ENCODE assay signal across 1 cellular context in the genomic region with DNA sequence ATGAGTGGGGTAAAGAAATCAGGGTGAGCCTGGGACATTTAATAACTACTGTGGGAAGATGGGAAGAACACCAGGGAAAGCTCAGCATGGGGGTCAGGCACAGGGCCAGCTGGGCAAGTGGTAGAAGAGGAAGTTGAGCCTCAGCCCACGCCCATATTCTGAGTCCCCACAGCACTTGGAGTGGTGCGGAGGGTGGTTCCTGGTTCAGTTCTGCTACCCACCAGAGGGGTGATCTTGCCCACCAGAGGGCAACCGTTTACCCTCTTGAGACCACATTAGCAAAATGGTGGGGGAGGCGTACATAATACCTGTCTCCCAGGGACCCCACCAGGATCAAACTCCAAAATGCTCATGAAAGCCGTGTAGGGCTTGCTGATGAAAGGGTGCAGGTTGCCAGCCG.
TF ChIP-seq lines count a peak whose summit lies in the region.

No MANE protein-coding gene starts in this region.

TF ChIP-seq in H1, 55 proteins besides CTCF, POLR2A, EP300 and RAD21:
- TF ChIP-seq SRF (IDR thresholded peaks at IDR 0.05; ENCODE audit: low read depth, low read length) (no peak), NANOG (IDR thresholded peaks at IDR 0.05; ENCODE audit: insufficient read depth, low read depth, low read length, poor library complexity, severe bottlenecking) (no peak), USF2 (IDR thresholded peaks at IDR 0.05; ENCODE audit: low read length) (no peak), GABPA (IDR thresholded peaks at IDR 0.05; ENCODE audit: borderline replicate concordance, insufficient read depth, low read length) (no peak), FOSL1 (IDR thresholded peaks at IDR 0.05; ENCODE audit: insufficient read depth, low read depth, low read length) (no peak), HDAC6 (IDR thresholded peaks at IDR 0.05; ENCODE audit: low read depth, low read length) (no peak), CBX8 (IDR thresholded peaks at IDR 0.05; ENCODE audit: borderline replicate concordance, low read depth, low read length) (no peak), TEAD4 (IDR thresholded peaks at IDR 0.05; ENCODE audit: low read depth, low read length) (no peak), MAX (IDR thresholded peaks at IDR 0.05) (no peak), SP1 (IDR thresholded peaks at IDR 0.05; ENCODE audit: low read depth, low read length) (no peak), CEBPB (IDR thresholded peaks at IDR 0.05; ENCODE audit: low read depth, low read length) (no peak), SUZ12 (IDR thresholded peaks at IDR 0.05; ENCODE audit: low read length) (no peak), BRCA1 (IDR thresholded peaks at IDR 0.05; ENCODE audit: low read depth, low read length) (no peak), GTF2F1 (IDR thresholded peaks at IDR 0.05; ENCODE audit: borderline replicate concordance, low read depth, low read length) (no peak)
- TF ChIP-seq, protein P1, sequence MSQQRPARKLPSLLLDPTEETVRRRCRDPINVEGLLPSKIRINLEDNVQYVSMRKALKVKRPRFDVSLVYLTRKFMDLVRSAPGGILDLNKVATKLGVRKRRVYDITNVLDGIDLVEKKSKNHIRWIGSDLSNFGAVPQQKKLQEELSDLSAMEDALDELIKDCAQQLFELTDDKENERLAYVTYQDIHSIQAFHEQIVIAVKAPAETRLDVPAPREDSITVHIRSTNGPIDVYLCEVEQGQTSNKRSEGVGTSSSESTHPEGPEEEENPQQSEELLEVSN (IDR thresholded peaks at IDR 0.05): no peak
